In the genomic region with DNA sequence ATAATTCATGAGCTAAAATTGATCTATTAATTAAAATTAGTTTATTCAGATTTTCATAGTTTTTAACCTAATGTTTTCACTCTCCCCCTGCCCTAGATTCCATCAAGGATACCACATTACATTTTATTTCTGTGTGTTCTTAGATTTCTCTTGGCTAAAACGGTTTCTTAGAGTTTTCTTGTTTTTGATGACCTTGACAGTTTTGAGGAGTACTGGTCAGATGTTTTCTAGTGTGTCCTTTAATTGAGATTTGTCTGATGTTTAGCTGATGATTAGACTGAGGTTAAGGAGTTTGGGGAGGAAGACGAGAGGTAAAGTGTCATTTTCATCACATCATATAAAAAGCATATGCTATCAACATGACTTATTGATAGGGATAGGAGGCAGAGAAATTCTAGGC, we compare ENCODE assay signal across 20 cellular contexts.
DNase-seq lines count a peak whose midpoint lies in the region; ATAC-seq, FAIRE-seq and TF ChIP-seq lines count a peak whose summit lies in the region.
"Had no signal": no experiment of that assay in that cellular context is flagged by ENCODE, and none has a peak within 500 bp of the region (broad histone marks: within the 10 kb centered on the region; RNA-seq: fewer than 3 reads in every experiment).

No MANE protein-coding gene starts in this region.

- POLR2A ChIA-PET in A549 (lab: Yijun Ruan, JAX) = no interaction called here
- POLR2A ChIA-PET in IMR-90 (lab: Charles Lee; ENCODE audit: unreplicated experiment) = no interaction called here
- POLR2A ChIA-PET in K562 (lab: Yijun Ruan, JAX) = no interaction called here

- no peak overlapping the region for H3K9ac ChIP-seq in IMR-90 (ENCODE audit: low read depth, low read length)
- H3K9ac ChIP-seq in K562 (ENCODE audit: insufficient read depth in 1 of 2, low read depth in 2 of 2, low read length in 2 of 2) = no peak overlapping the region
- H3K9ac ChIP-seq: BLaER1 treated with 17β-estradiol and CSF1 and Interleukin-3, amounts not matched to agents 10 nM and 100 nM had no signal

- H3K27me3 ChIP-seq in IMR-90 (ENCODE audit: control insufficient read depth, insufficient read depth, low read length) (no peaks in the 10 kb centered on the region), K562 (ENCODE audit: control insufficient read depth in 2 of 2, insufficient read depth in 2 of 2, low read length in 2 of 2) (no peaks in the 10 kb centered on the region)
- no peaks in the 10 kb centered on the region for H3K27me3 ChIP-seq in effector memory CD4-positive, alpha-beta T cell (replicated peaks; ENCODE audit: control insufficient read depth, insufficient read depth, low read length, poor library complexity, severe bottlenecking)
- H3K27me3 ChIP-seq: BLaER1 treated with 17β-estradiol and CSF1 and Interleukin-3, amounts not matched to agents 10 nM and 100 nM had no signal

- H3K18ac ChIP-seq in IMR-90 (ENCODE audit: low read depth, low read length) = no peak overlapping the region

- dilution Hi-C loops in IMR-90 (cut with HindIII; ENCODE audit: low sequenced_read_pairs, unreplicated experiment) = no loop called here

- no peaks in the 10 kb centered on the region for H3K9me3 ChIP-seq in A549
- peaks cover 3% of the 10 kb centered on the region for H3K9me3 ChIP-seq in IMR-90 (ENCODE audit: control insufficient read depth, insufficient read depth, low read length)
- H3K9me3 ChIP-seq in K562 (replicated peaks; ENCODE audit: control insufficient read depth, insufficient read depth, low read depth, low read length) = no peaks in the 10 kb centered on the region
- H3K9me3 ChIP-seq in effector memory CD4-positive, alpha-beta T cell (ENCODE audit: control insufficient read depth, low read length) = no peaks in the 10 kb centered on the region
- H3K9me3 ChIP-seq: Caco-2 had no signal

- no peak overlapping the region for H2BK120ac ChIP-seq in IMR-90 (ENCODE audit: low read depth, low read length)

- no peak for ATAC-seq in A549
- no peak for ATAC-seq in IMR-90 (ENCODE audit: low read depth)
- no peak for ATAC-seq in K562
- no peak for ATAC-seq in GM21717 (IDR thresholded peaks at IDR 0.05; ENCODE audit: unreplicated experiment)
- ATAC-seq: CD8-positive, alpha-beta T cell had no signal

- no peak overlapping the region for H2BK20ac ChIP-seq in IMR-90 (ENCODE audit: low read depth, low read length)

- FAIRE-seq in A549 (lab: Jason Lieb, UNC) (no peak), K562 (lab: Jason Lieb, UNC) (no peak)
- FAIRE-seq: A204.1, D721Med, G401.6, GM12891, GM19239 had no signal

- DNase-seq in A549 (ENCODE audit: low read depth in 1 of 2, low spot score in 1 of 2) = no peak
- no peak for DNase-seq in IMR-90
- DNase-seq in K562 (ENCODE audit: extremely low read depth in 1 of 4, low spot score in 3 of 4) = no peak
- DNase-seq in effector memory CD4-positive, alpha-beta T cell = no peak
- DNase-seq: 8988T; AML-193; Caco-2; Calu3; CD4-positive, alpha-beta T cell; CD8-positive, alpha-beta T cell; DMS79 treated with DMSO at 0.1 percent for 48 hours; GF-D8 had no signal

- H2AK9ac ChIP-seq in IMR-90 (replicated peaks; ENCODE audit: low read depth, low read length, poor library complexity) = no peak overlapping the region

- no peak overlapping the region for H2BK15ac ChIP-seq in IMR-90 (ENCODE audit: low read depth, low read length)

- H3K4me3 ChIP-seq in A549 = no peak overlapping the region
- no peak overlapping the region for H3K4me3 ChIP-seq in IMR-90 (ENCODE audit: insufficient read depth, low read depth, low read length)
- H3K4me3 ChIP-seq in K562 = no peak overlapping the region
- no peak overlapping the region for H3K4me3 ChIP-seq in effector memory CD4-positive, alpha-beta T cell (ENCODE audit: insufficient read depth, low read depth, low read length, poor library complexity, severe bottlenecking)
- H3K4me3 ChIP-seq: BLaER1 treated with 17β-estradiol and CSF1 and Interleukin-3, amounts not matched to agents 10 nM and 100 nM had no signal

- no peaks in the 10 kb centered on the region for H3K79me2 ChIP-seq in K562 (ENCODE audit: control insufficient read depth, insufficient read depth, low read length)

- TF ChIP-seq POLR2A in A549 (IDR thresholded peaks at IDR 0.05; ENCODE audit: low read length) = no peak
- no peak for TF ChIP-seq POLR2A in IMR-90 (IDR thresholded peaks at IDR 0.05; ENCODE audit: low read depth, low read length)
- no peak for TF ChIP-seq POLR2A in K562 (conservative IDR thresholded peaks at IDR 0.05)

- H3K4me2 ChIP-seq in A549 (no peak overlapping the region), IMR-90 (ENCODE audit: low read depth, low read length) (no peak overlapping the region), K562 (ENCODE audit: insufficient read depth, low read length) (no peak overlapping the region)
- H3K4me2 ChIP-seq: BLaER1 treated with 17β-estradiol and CSF1 and Interleukin-3, amounts not matched to agents 10 nM and 100 nM had no signal

- no peaks in the 10 kb centered on the region for H3K4me1 ChIP-seq in A549
- H3K4me1 ChIP-seq in IMR-90 (ENCODE audit: control insufficient read depth, insufficient read depth, low read length) = no peaks in the 10 kb centered on the region
- no peaks in the 10 kb centered on the region for H3K4me1 ChIP-seq in K562 (replicated peaks in 1 of 2; ENCODE audit: control insufficient read depth in 2 of 2, insufficient read depth in 2 of 2, low read length in 2 of 2)
- no peaks in the 10 kb centered on the region for H3K4me1 ChIP-seq in effector memory CD4-positive, alpha-beta T cell (ENCODE audit: control insufficient read depth, insufficient read depth, low read length, poor library complexity, severe bottlenecking)
- H3K4me1 ChIP-seq: BLaER1 treated with 17β-estradiol and CSF1 and Interleukin-3, amounts not matched to agents 10 nM and 100 nM; Caco-2 had no signal

- H3K14ac ChIP-seq in IMR-90 (replicated peaks; ENCODE audit: low read depth, low read length) = no peak overlapping the region

- BruUV-seq in IMR-90 (replicated peaks; lab: Mats Ljungman, UMichigan) (no TSS peak), K562 (replicated peaks; lab: Mats Ljungman, UMichigan) (no TSS peak)

- H3K27ac ChIP-seq in A549 (no peak overlapping the region), IMR-90 (ENCODE audit: insufficient read depth, low read length) (no peak overlapping the region), K562 (ENCODE audit: extremely low read depth, low read depth, low read length) (no peak overlapping the region)
- H3K27ac ChIP-seq in effector memory CD4-positive, alpha-beta T cell (ENCODE audit: insufficient read depth, low read length, poor library complexity, severe bottlenecking) = no peak overlapping the region
- H3K27ac ChIP-seq: BLaER1 treated with 17β-estradiol and CSF1 and Interleukin-3, amounts not matched to agents 10 nM and 100 nM; C4-2B had no signal

- H3K23ac ChIP-seq in IMR-90 (ENCODE audit: low read depth, low read length) = no peak overlapping the region

- no peak overlapping the region for H4K5ac ChIP-seq in IMR-90 (ENCODE audit: low read depth, low read length)

- no peaks in the 10 kb centered on the region for H3K79me1 ChIP-seq in IMR-90 (ENCODE audit: low read depth in 1 of 2, low read length in 2 of 2)

- intact Hi-C loops in IMR-90 (cut with micrococcal nuclease) = no loop called here
- intact Hi-C loops in K562 (cut with micrococcal nuclease) = no loop called here

- CTCF ChIA-PET in A549 (lab: Yijun Ruan, JAX) (no interaction called here), IMR-90 (lab: Yijun Ruan, JAX) (no interaction called here), K562 (lab: Yijun Ruan, JAX; ENCODE audit: low intra/inter-chr PET ratio) (interaction anchor here (0.6 kb wide), 1 partner anchor 13 kb away, joined by 4 read pairs; no protein-coding TSS in a partner anchor)

- no peak overlapping the region for H2AK5ac ChIP-seq in IMR-90 (ENCODE audit: low read depth, low read length)

- H3K9me1 ChIP-seq in IMR-90 (ENCODE audit: insufficient read depth, low read length) = no peaks in the 10 kb centered on the region
- no peaks in the 10 kb centered on the region for H3K9me1 ChIP-seq in K562 (ENCODE audit: control insufficient read depth, insufficient read depth, low read length)

- in situ Hi-C loops in IMR-90 (cut with MboI; ENCODE audit: low sequenced_read_pairs) = no loop called here
- in situ Hi-C loops in K562 (cut with MboI) = no loop called here

- H2AFZ ChIP-seq in IMR-90 (replicated peaks; ENCODE audit: low read length, poor library complexity) (no peak overlapping the region), K562 (ENCODE audit: low read depth, low read length) (no peak overlapping the region)

- no peak overlapping the region for H4K8ac ChIP-seq in IMR-90 (ENCODE audit: low read depth in 2 of 2, low read length in 2 of 2)

- no peak overlapping the region for H4K91ac ChIP-seq in IMR-90 (ENCODE audit: insufficient read depth, low read depth, low read length)

- H3K56ac ChIP-seq in IMR-90 (ENCODE audit: extremely low read depth, insufficient read depth, low read length) = no peak overlapping the region

- H3K4ac ChIP-seq in IMR-90 (ENCODE audit: low read depth, low read length) = no peak overlapping the region

- TF ChIP-seq EP300 in A549 (IDR thresholded peaks at IDR 0.05) (no peak), K562 (IDR thresholded peaks at IDR 0.05; ENCODE audit: low read length) (no peak)

- 0% methylated on average over 2 of the region's 2 CpGs for WGBS in A549 (ENCODE audit: missing lambda C conversion rate)
- no CpG with 5 or more reads among the region's 2 CpGs for WGBS in IMR-90 (ENCODE audit: extremely low coverage in 2 of 2, insufficient read length in 1 of 2), 2 experiments
- WGBS in K562 (ENCODE audit: insufficient coverage, low coverage, missing lambda C conversion rate) = 0% methylated on average over 2 of the region's 2 CpGs

- H2BK5ac ChIP-seq in IMR-90 (ENCODE audit: low read depth, low read length, poor library complexity, severe bottlenecking) = no peak overlapping the region

- TF ChIP-seq CTCF in A549 (IDR thresholded peaks at IDR 0.05) (no peak), IMR-90 (conservative IDR thresholded peaks at IDR 0.05; ENCODE audit: low read depth, low read length) (no peak), K562 (IDR thresholded peaks at IDR 0.05 in 2 of 3, conservative IDR thresholded peaks at IDR 0.05 in 1 of 3; ENCODE audit: insufficient read depth in 2 of 3, low read depth in 1 of 3, low read length in 3 of 3) (no peak)

- H3K36me3 ChIP-seq in IMR-90 (ENCODE audit: control insufficient read depth, insufficient read depth, low read length) (no peaks in the 10 kb centered on the region), K562 (ENCODE audit: control insufficient read depth, insufficient read depth, low read length) (no peaks in the 10 kb centered on the region)
- H3K36me3 ChIP-seq in effector memory CD4-positive, alpha-beta T cell (ENCODE audit: control insufficient read depth, insufficient read depth, low read length) = no peaks in the 10 kb centered on the region
- H3K36me3 ChIP-seq: BLaER1 treated with 17β-estradiol and CSF1 and Interleukin-3, amounts not matched to agents 10 nM and 100 nM had no signal

- TF ChIP-seq RAD21 in A549 (conservative IDR thresholded peaks at IDR 0.05 in 1 of 2, IDR thresholded peaks at IDR 0.05 in 1 of 2) (no peak), IMR-90 (IDR thresholded peaks at IDR 0.05; ENCODE audit: low read length) (no peak), K562 (CRISPR knock-in tag; conservative IDR thresholded peaks at IDR 0.05 in 1 of 2, IDR thresholded peaks at IDR 0.05 in 1 of 2) (no peak)

- H4K20me1 ChIP-seq in IMR-90 (ENCODE audit: insufficient read depth, low read length) (no peaks in the 10 kb centered on the region), K562 (replicated peaks; ENCODE audit: control insufficient read depth, insufficient read depth, low read length) (no peaks in the 10 kb centered on the region)
- H4K20me1 ChIP-seq: BLaER1 treated with 17β-estradiol and CSF1 and Interleukin-3, amounts not matched to agents 10 nM and 100 nM had no signal
